7 cellular contexts compared by ENCODE assay signal in the genomic region with DNA sequence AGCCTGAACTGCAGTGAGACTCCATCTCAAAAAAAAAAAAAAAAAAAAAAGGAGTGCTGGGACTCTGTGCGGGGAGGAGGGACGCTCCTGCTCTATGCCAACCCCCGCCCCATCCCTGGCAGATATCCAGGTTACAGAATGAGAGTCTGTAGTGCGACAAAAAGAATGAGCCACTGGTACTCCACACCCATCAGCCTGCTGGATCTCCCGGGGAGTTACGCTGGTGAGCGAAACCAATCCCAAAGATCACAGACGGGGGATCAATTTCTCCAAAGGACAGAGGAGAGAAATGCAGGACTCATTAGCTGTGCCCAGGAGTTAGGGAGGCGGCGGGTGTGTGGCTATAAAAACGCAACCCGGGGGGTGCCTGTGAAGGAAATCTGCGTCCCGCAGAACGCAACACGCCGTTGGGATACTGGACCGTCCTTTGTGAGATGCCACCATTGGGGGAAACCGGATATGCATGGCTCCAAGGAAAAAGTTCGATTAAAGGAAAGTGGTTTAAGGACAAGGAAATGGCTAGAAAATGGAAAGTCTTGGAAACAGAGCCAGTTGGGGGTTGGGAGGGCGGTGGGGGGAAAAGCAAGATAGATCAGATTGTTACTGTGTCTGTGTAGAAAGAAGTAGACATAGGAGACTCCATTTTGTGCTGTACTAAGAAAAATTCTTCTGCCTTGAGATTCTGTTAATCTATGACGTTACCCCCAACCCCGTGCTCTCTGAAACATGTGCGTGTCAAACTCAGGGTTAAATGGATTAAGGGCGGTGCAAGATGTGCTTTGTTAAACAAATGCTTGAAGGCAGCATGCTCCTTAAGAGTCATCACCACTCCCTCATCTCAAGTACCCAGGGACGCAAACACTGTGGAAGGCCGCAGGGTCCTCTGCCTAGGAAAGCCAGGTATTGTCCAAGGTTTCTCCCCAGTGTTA. TPM values are rescaled to one million over a fixed set of nuclear protein-coding genes. Genes with fewer than 3 reads are reported as not detected.
DNase-seq lines count a peak whose midpoint lies in the region; ATAC-seq, FAIRE-seq and TF ChIP-seq lines count a peak whose summit lies in the region.
"Not testable (repeated sequence)": the region's sequence is repeated elsewhere in the genome, so short reads cannot be mapped to it uniquely, and the experiment has no call there.

No MANE protein-coding gene starts in this region.

- H3K4me1 ChIP-seq in K562 (replicated peaks in 1 of 2; ENCODE audit: control insufficient read depth in 2 of 2, insufficient read depth in 2 of 2, low read length in 2 of 2), result peaks cover 29 to 30% of the 10 kb centered on the region in 2 experiments

- WGBS in K562 (ENCODE audit: insufficient coverage, low coverage, missing lambda C conversion rate), result 40% methylated on average over 27 of the region's 27 CpGs

- peak overlapping the region; percentile 74 to 96; a peak in 3 of 4 replicates for H3K9ac ChIP-seq in K562 (ENCODE audit: insufficient read depth in 1 of 2, low read depth in 2 of 2, low read length in 2 of 2)

- TF ChIP-seq RAD21 in K562 (CRISPR knock-in tag; conservative IDR thresholded peaks at IDR 0.05 in 1 of 2, IDR thresholded peaks at IDR 0.05 in 1 of 2), result peak in 1 of 2 experiments; percentile 25; a peak in 1 of 4 replicates

- H3K9me3 Mint-ChIP-seq in T-cell, result not testable (repeated sequence)

- ATAC-seq in T-cell (replicated peaks in 1 of 4); K562: not testable (repeated sequence)

- peaks cover 19 to 33% (median 25%) of the 10 kb centered on the region in 3 donors for H3K4me1 Mint-ChIP-seq in T-cell

- H4K20me1 ChIP-seq in K562 (replicated peaks; ENCODE audit: control insufficient read depth, insufficient read depth, low read length), result not testable (repeated sequence)

- CTCF ChIA-PET in T-cell (lab: Charles Lee) (interaction anchor here (0.5 to 1.2 kb wide), 7 partner anchors 9 to 208 kb away, joined by 3 to 7 read pairs (median 4); a partner anchor contains a TSS), K562 (lab: Yijun Ruan, JAX; ENCODE audit: low intra/inter-chr PET ratio) (interaction anchor here (0.6 to 2.4 kb wide), 4 partner anchors 8 to 208 kb away, joined by 3 to 7 read pairs (median 4); no protein-coding TSS in a partner anchor)

- not testable (repeated sequence) for FAIRE-seq in K562 (lab: Jason Lieb, UNC)

- peak overlapping the region; percentile 66 for H3K4me3 ChIP-seq in K562
- peak overlapping the region; percentile 51 for H3K4me3 ChIP-seq in fibroblast of the aortic adventitia (ENCODE audit: low read depth, low read length)
- peak overlapping the region; percentile 39 for H3K4me3 ChIP-seq in retinal pigment epithelial cell (ENCODE audit: low read length)

- not testable (repeated sequence) for H3K27me3 ChIP-seq in K562 (ENCODE audit: control insufficient read depth in 2 of 2, insufficient read depth in 2 of 2, low read length in 2 of 2)

- BruUV-seq in K562 (replicated peaks; lab: Mats Ljungman, UMichigan), result TSS peak; percentile 94

- H3K36me3 Mint-ChIP-seq in T-cell, result not testable (repeated sequence)

- H3K4me3 Mint-ChIP-seq in T-cell, result peak overlapping the region; percentile 25 to 66 (median 54)

- POLR2A ChIA-PET in T-cell (lab: Charles Lee), result interaction anchor here (0.7 to 1.3 kb wide), 3 partner anchors 54 to 191 kb away, joined by 3 to 7 read pairs (median 5); a partner anchor contains a TSS
- POLR2A ChIA-PET in K562 (lab: Yijun Ruan, JAX), result interaction anchor here (0.6 to 2.8 kb wide), 18 partner anchors 9 to 959 kb away, joined by 3 to 24 read pairs (median 8); a partner anchor contains a TSS

- not testable (repeated sequence) for TF ChIP-seq CTCF in K562 (IDR thresholded peaks at IDR 0.05 in 2 of 3, conservative IDR thresholded peaks at IDR 0.05 in 1 of 3; ENCODE audit: insufficient read depth in 2 of 3, low read depth in 1 of 3, low read length in 3 of 3); fibroblast of the aortic adventitia (IDR thresholded peaks at IDR 0.05; ENCODE audit: insufficient read depth, low read length); retinal pigment epithelial cell (conservative IDR thresholded peaks at IDR 0.05; ENCODE audit: low read depth, low read length)

- not testable (repeated sequence) for H3K9me1 ChIP-seq in K562 (ENCODE audit: control insufficient read depth, insufficient read depth, low read length)

- peak overlapping the region; percentile 94 for H2AFZ ChIP-seq in K562 (ENCODE audit: low read depth, low read length)

- H3K27me3 Mint-ChIP-seq in T-cell, result not testable (repeated sequence)

- TF ChIP-seq POLR2A in K562 (conservative IDR thresholded peaks at IDR 0.05), result not testable (repeated sequence)

- in situ Hi-C loops in K562 (cut with MboI), result loop anchor here (5.0 to 10.0 kb wide), 3 partner anchors 52 to 270 kb away; a partner anchor contains a TSS

- H3K27ac ChIP-seq in K562 (ENCODE audit: extremely low read depth, low read depth, low read length), result peak overlapping the region; percentile 80

- H3K4me2 ChIP-seq in K562 (ENCODE audit: insufficient read depth, low read length), result peak overlapping the region; percentile 84

- H3K36me3 ChIP-seq in K562 (ENCODE audit: control insufficient read depth, insufficient read depth, low read length), result not testable (repeated sequence)

- H3K27ac Mint-ChIP-seq in T-cell, result peak overlapping the region in 1 of 2 donors; percentile 15

- DNase-seq in EL (peak; percentile 32), NCI-H2029 treated with DMSO at 0.1 percent for 48 hours (lab: John Stamatoyannopoulos, UW) (peak; percentile 68), K562 (ENCODE audit: extremely low read depth in 1 of 4, low spot score in 3 of 4) (peak; percentile 36 to 56 (median 48)), fibroblast of the aortic adventitia (ENCODE audit: low read depth) (peak; percentile 53), medulla oblongata (ENCODE audit: extremely low spot score) (peak; percentile 43)
- not testable (repeated sequence) for DNase-seq in T-cell; retinal pigment epithelial cell (ENCODE audit: low read depth)

- TF ChIP-seq EP300 in K562 (IDR thresholded peaks at IDR 0.05; ENCODE audit: low read length), result not testable (repeated sequence)

- H3K79me2 ChIP-seq in K562 (ENCODE audit: control insufficient read depth, insufficient read depth, low read length), result not testable (repeated sequence)

- not testable (repeated sequence) for H3K9me3 ChIP-seq in K562 (replicated peaks; ENCODE audit: control insufficient read depth, insufficient read depth, low read depth, low read length)

- intact Hi-C loops in K562 (cut with micrococcal nuclease), result loop anchor here (1.0 to 5.0 kb wide), 4 partner anchors 122 to 316 kb away; no protein-coding TSS in a partner anchor

TF ChIP-seq in K562, 482 proteins besides CTCF, POLR2A, EP300 and RAD21 (continues in another document):
- TF ChIP-seq, protein P1, sequence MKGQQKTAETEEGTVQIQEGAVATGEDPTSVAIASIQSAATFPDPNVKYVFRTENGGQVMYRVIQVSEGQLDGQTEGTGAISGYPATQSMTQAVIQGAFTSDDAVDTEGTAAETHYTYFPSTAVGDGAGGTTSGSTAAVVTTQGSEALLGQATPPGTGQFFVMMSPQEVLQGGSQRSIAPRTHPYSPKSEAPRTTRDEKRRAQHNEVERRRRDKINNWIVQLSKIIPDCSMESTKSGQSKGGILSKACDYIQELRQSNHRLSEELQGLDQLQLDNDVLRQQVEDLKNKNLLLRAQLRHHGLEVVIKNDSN (CRISPR knock-in tag; IDR thresholded peaks at IDR 0.05), result 0 out of 2 replicates have a peak, but pooled peaks have one; percentile 4

RNA-seq across cellular contexts. Expression of a gene that starts 13.8 kb away (rescaled TPM):
- 10 to 100 TPM; 22.5 to 33.8 (median 31.7) TPM for total RNA-seq in T-cell
- 21.4 and 26.8 TPM in 2 replicates for total RNA-seq in K562 (2011; cell fraction: chromatin; rRNA removed; ENCODE audit: low replicate concordance)
- total RNA-seq in K562 (2011; cell fraction: nucleolus; rRNA removed), result 10.3 and 11.1 TPM in 2 replicates
- total RNA-seq in K562 (2011; cell fraction: nucleoplasm; rRNA removed), result 12.0 and 12.4 TPM in 2 replicates
- total RNA-seq in K562 (2014; rRNA removed), result 14.4 and 15.8 TPM in 2 replicates
- 17.7 and 19.6 TPM in 2 replicates for total RNA-seq in K562 (2014; rRNA removed; fragmentation: Illumina TruSeq; extraction: Trizol)
- 20.9 and 23.2 TPM in 2 replicates for total RNA-seq in K562 (2015; rRNA removed; fragmentation: Illumina TruSeq; extraction: Trizol)
- 17.2 and 19.4 TPM in 2 replicates for total RNA-seq in K562 (2021)
- 15.9 and 23.2 TPM in 2 replicates for polyA plus RNA-seq in K562 (2011; rRNA removed)
- 11.5 and 12.3 TPM in 2 replicates for polyA plus RNA-seq in K562 (2011; cell fraction: cytosol; rRNA removed)
- 11.6 and 14.1 TPM in 2 replicates for polyA plus RNA-seq in K562 (2011; cell fraction: nucleus; rRNA removed)
- 17.4 and 19.0 TPM in 2 replicates for polyA plus RNA-seq in K562 (2012)
- 21.7 and 24.9 TPM in 2 replicates for polyA plus RNA-seq in K562 (2014; fragmentation: Illumina TruSeq; extraction: Trizol)
- polyA plus RNA-seq in K562 (2014; fragmentation: Nextera tagmentation; extraction: Ambion mirVana), result 1 to 10 TPM; 3.8 to 4.5 TPM
- 14.5 and 16.9 TPM in 2 replicates for polyA plus RNA-seq in K562 (2014; rRNA removed)
- 29.0 and 42.9 TPM in 2 replicates for polyA minus RNA-seq in K562 (2011; rRNA and poly(A)+ RNA removed)
- 10.7 and 18.6 TPM in 2 replicates for polyA minus RNA-seq in K562 (2011; cell fraction: cytosol; rRNA and poly(A)+ RNA removed)
- polyA minus RNA-seq in K562 (2011; cell fraction: nucleus; rRNA and poly(A)+ RNA removed), result 4.7 and 6.1 TPM in 2 replicates
- 20.0 and 34.4 TPM in 2 replicates for total RNA-seq in fibroblast of the aortic adventitia (ENCODE audit: low replicate concordance)

RNA-seq across cellular contexts. Expression of a gene that starts 54.8 kb away (rescaled TPM):
- total RNA-seq in T-cell (10 to 100 TPM in 4 of 5 donors, 1 to 10 TPM in 1; 9.1 to 54.6 (median 33.0) TPM), K562 (2014; rRNA removed) (101 and 110 TPM in 2 replicates), K562 (2014; rRNA removed; fragmentation: Illumina TruSeq; extraction: Trizol) (106 and 108 TPM in 2 replicates), K562 (2015; rRNA removed; fragmentation: Illumina TruSeq; extraction: Trizol) (116 TPM in 2 replicates), K562 (2021) (136 and 139 TPM in 2 replicates), fibroblast of the aortic adventitia (ENCODE audit: low replicate concordance) (20.6 and 47.7 TPM in 2 replicates)
- 88.6 and 124 TPM in 2 replicates for total RNA-seq in K562 (2011; cell fraction: chromatin; rRNA removed; ENCODE audit: low replicate concordance)
- total RNA-seq in K562 (2011; cell fraction: nucleolus; rRNA removed), result 76.6 and 81.5 TPM in 2 replicates
- total RNA-seq in K562 (2011; cell fraction: nucleoplasm; rRNA removed), result 59.8 and 71.4 TPM in 2 replicates
- polyA plus RNA-seq in K562 (2011; rRNA removed) (187 and 214 TPM in 2 replicates), K562 (2014; fragmentation: Illumina TruSeq; extraction: Trizol) (113 and 118 TPM in 2 replicates), K562 (2014; fragmentation: Nextera tagmentation; extraction: Ambion mirVana) (10 to 100 TPM; 54.6 to 70.1 TPM), K562 (2014; rRNA removed) (145 and 149 TPM in 2 replicates)
- polyA plus RNA-seq in K562 (2011; cell fraction: cytosol; rRNA removed), result 201 and 211 TPM in 2 replicates
- 136 and 150 TPM in 2 replicates for polyA plus RNA-seq in K562 (2011; cell fraction: nucleus; rRNA removed)
- 121 and 287 TPM in 2 replicates for polyA plus RNA-seq in K562 (2012)
- 136 and 185 TPM in 2 replicates for polyA minus RNA-seq in K562 (2011; rRNA and poly(A)+ RNA removed)
- 67.3 and 100 TPM in 2 replicates for polyA minus RNA-seq in K562 (2011; cell fraction: cytosol; rRNA and poly(A)+ RNA removed)
- polyA minus RNA-seq in K562 (2011; cell fraction: nucleus; rRNA and poly(A)+ RNA removed), result 20.6 and 27.7 TPM in 2 replicates
